11 cellular contexts compared by ENCODE assay signal in genomic region chr21:46092026-46092764, GRCh38. TPM values are rescaled to one million over a fixed set of nuclear protein-coding genes. Genes with fewer than 3 reads are reported as not detected.
DNase-seq lines count a peak whose midpoint lies in the region; ATAC-seq and TF ChIP-seq lines count a peak whose summit lies in the region.
"Had no signal": no experiment of that assay in that cellular context is flagged by ENCODE, and none has a peak within 500 bp of the region (broad histone marks: within the 10 kb centered on the region; RNA-seq: fewer than 3 reads in every experiment).

No MANE protein-coding gene starts in this region.

- no peak for TF ChIP-seq EP300 in upper lobe of left lung (IDR thresholded peaks at IDR 0.05)

- H3K4me3 Mint-ChIP-seq in activated CD4-positive, alpha-beta memory T cell treated with anti-CD3 and anti-CD28 coated beads, Interleukin-2, amount 10 ng/mL, durations not matched to agents 7 days and 5 days: no peak overlapping the region
- H3K4me3 Mint-ChIP-seq in activated CD4-positive, alpha-beta memory T cell treated with anti-CD3 and anti-CD28 coated beads for 36 hours: no peak overlapping the region
- peak overlapping the region; percentile 15 for H3K4me3 Mint-ChIP-seq in endothelial cell (ENCODE audit: unreplicated experiment)
- no peak overlapping the region for H3K4me3 Mint-ChIP-seq in activated T-helper 2 cell treated with anti-CD3 and anti-CD28 coated beads, Interferon-gamma antibody, Interleukin-2, Interleukin-4, amounts not matched to agents 10 μg/mL and 5 μg/mL and 100 μg/mL, durations not matched to agents 14 hours and 24 hours and 36 hours (ENCODE audit: low read depth)
- H3K4me3 Mint-ChIP-seq: stimulated activated naive CD8-positive, alpha-beta T cell treated with anti-CD3 and anti-CD28 coated beads, Interleukin-15, amount 100 ng/mL, for 72 hours had no signal

- no peaks in the 10 kb centered on the region for H3K36me3 ChIP-seq in mucosa of descending colon (ENCODE audit: low read depth)
- no peaks in the 10 kb centered on the region for H3K36me3 ChIP-seq in upper lobe of left lung

- peaks cover 0 to 2% (median 0%) of the 10 kb centered on the region in 4 donors for H3K27me3 ChIP-seq in upper lobe of left lung

- no peaks in the 10 kb centered on the region for H3K36me3 Mint-ChIP-seq in activated CD4-positive, alpha-beta memory T cell treated with anti-CD3 and anti-CD28 coated beads, Interleukin-2, amount 10 ng/mL, durations not matched to agents 7 days and 5 days (ENCODE audit: low read depth)
- no peaks in the 10 kb centered on the region for H3K36me3 Mint-ChIP-seq in activated CD4-positive, alpha-beta memory T cell treated with anti-CD3 and anti-CD28 coated beads for 36 hours
- peaks cover 30% of the 10 kb centered on the region for H3K36me3 Mint-ChIP-seq in endothelial cell (ENCODE audit: low read depth, unreplicated experiment)
- H3K36me3 Mint-ChIP-seq in activated T-helper 2 cell treated with anti-CD3 and anti-CD28 coated beads, Interferon-gamma antibody, Interleukin-2, Interleukin-4, amounts not matched to agents 10 μg/mL and 5 μg/mL and 100 μg/mL, durations not matched to agents 14 hours and 24 hours and 36 hours (ENCODE audit: low read depth): no peaks in the 10 kb centered on the region

- DNase-seq in activated CD4-positive, alpha-beta memory T cell treated with anti-CD3 and anti-CD28 coated beads, Interleukin-2, amount 10 ng/mL, durations not matched to agents 7 days and 5 days: peak; percentile 4
- DNase-seq in activated CD4-positive, alpha-beta memory T cell treated with anti-CD3 and anti-CD28 coated beads for 36 hours: no peak
- DNase-seq in endothelial cell (ENCODE audit: low spot score) (no peak), mucosa of descending colon (peak in 2 of 3 donors; percentile 60 to 62), upper lobe of left lung (no peak), GM13977 (ENCODE audit: low spot score) (no peak)
- no peak for DNase-seq in activated T-helper 2 cell treated with anti-CD3 and anti-CD28 coated beads, Interferon-gamma antibody, Interleukin-2, Interleukin-4, amounts not matched to agents 10 μg/mL and 5 μg/mL and 100 μg/mL, durations not matched to agents 14 hours and 24 hours and 36 hours (ENCODE audit: low spot score)
- DNase-seq: 8988T; stimulated activated naive CD8-positive, alpha-beta T cell treated with anti-CD3 and anti-CD28 coated beads, Interleukin-15, amount 100 ng/mL, for 72 hours had no signal

- TF ChIP-seq POLR2A in upper lobe of left lung (IDR thresholded peaks at IDR 0.05): no peak

- peaks cover 9% of the 10 kb centered on the region for H3K27me3 Mint-ChIP-seq in activated CD4-positive, alpha-beta memory T cell treated with anti-CD3 and anti-CD28 coated beads, Interleukin-2, amount 10 ng/mL, durations not matched to agents 7 days and 5 days
- peaks cover 2% of the 10 kb centered on the region for H3K27me3 Mint-ChIP-seq in activated CD4-positive, alpha-beta memory T cell treated with anti-CD3 and anti-CD28 coated beads for 36 hours
- H3K27me3 Mint-ChIP-seq in endothelial cell (ENCODE audit: unreplicated experiment): peaks cover 19% of the 10 kb centered on the region
- peaks cover 6% of the 10 kb centered on the region for H3K27me3 Mint-ChIP-seq in activated T-helper 2 cell treated with anti-CD3 and anti-CD28 coated beads, Interferon-gamma antibody, Interleukin-2, Interleukin-4, amounts not matched to agents 10 μg/mL and 5 μg/mL and 100 μg/mL, durations not matched to agents 14 hours and 24 hours and 36 hours (ENCODE audit: low read depth)
- H3K27me3 Mint-ChIP-seq: stimulated activated naive CD8-positive, alpha-beta T cell treated with anti-CD3 and anti-CD28 coated beads, Interleukin-15, amount 100 ng/mL, for 72 hours had no signal

- H3K9me3 ChIP-seq in mucosa of descending colon (no peaks in the 10 kb centered on the region), upper lobe of left lung (peaks cover 0 to 12% (median 0%) of the 10 kb centered on the region in 4 donors)

- CTCF ChIA-PET in activated CD4-positive, alpha-beta memory T cell treated with anti-CD3 and anti-CD28 coated beads, Interleukin-2, amount 10 ng/mL, durations not matched to agents 7 days and 5 days (lab: Charles Lee): no interaction called here
- CTCF ChIA-PET in activated CD4-positive, alpha-beta memory T cell treated with anti-CD3 and anti-CD28 coated beads for 36 hours (lab: Charles Lee): no interaction called here

- no peak overlapping the region for H3K27ac Mint-ChIP-seq in activated CD4-positive, alpha-beta memory T cell treated with anti-CD3 and anti-CD28 coated beads, Interleukin-2, amount 10 ng/mL, durations not matched to agents 7 days and 5 days
- H3K27ac Mint-ChIP-seq in activated CD4-positive, alpha-beta memory T cell treated with anti-CD3 and anti-CD28 coated beads for 36 hours: no peak overlapping the region
- no peak overlapping the region for H3K27ac Mint-ChIP-seq in endothelial cell (ENCODE audit: unreplicated experiment)
- no peak overlapping the region for H3K27ac Mint-ChIP-seq in activated T-helper 2 cell treated with anti-CD3 and anti-CD28 coated beads, Interferon-gamma antibody, Interleukin-2, Interleukin-4, amounts not matched to agents 10 μg/mL and 5 μg/mL and 100 μg/mL, durations not matched to agents 14 hours and 24 hours and 36 hours

- peaks cover 3% of the 10 kb centered on the region for H3K4me1 Mint-ChIP-seq in activated CD4-positive, alpha-beta memory T cell treated with anti-CD3 and anti-CD28 coated beads, Interleukin-2, amount 10 ng/mL, durations not matched to agents 7 days and 5 days
- H3K4me1 Mint-ChIP-seq in activated CD4-positive, alpha-beta memory T cell treated with anti-CD3 and anti-CD28 coated beads for 36 hours (ENCODE audit: low read depth): no peaks in the 10 kb centered on the region
- H3K4me1 Mint-ChIP-seq in endothelial cell (ENCODE audit: unreplicated experiment): peaks cover 8% of the 10 kb centered on the region
- H3K4me1 Mint-ChIP-seq in activated T-helper 2 cell treated with anti-CD3 and anti-CD28 coated beads, Interferon-gamma antibody, Interleukin-2, Interleukin-4, amounts not matched to agents 10 μg/mL and 5 μg/mL and 100 μg/mL, durations not matched to agents 14 hours and 24 hours and 36 hours (ENCODE audit: low read depth): no peaks in the 10 kb centered on the region
- H3K4me1 Mint-ChIP-seq: stimulated activated naive CD8-positive, alpha-beta T cell treated with anti-CD3 and anti-CD28 coated beads, Interleukin-15, amount 100 ng/mL, for 72 hours had no signal

- POLR2A ChIA-PET in activated CD4-positive, alpha-beta memory T cell treated with anti-CD3 and anti-CD28 coated beads, Interleukin-2, amount 10 ng/mL, durations not matched to agents 7 days and 5 days (lab: Charles Lee): no interaction called here
- POLR2A ChIA-PET in activated CD4-positive, alpha-beta memory T cell treated with anti-CD3 and anti-CD28 coated beads for 36 hours (lab: Charles Lee): no interaction called here

- no peak for TF ChIP-seq CTCF in endothelial cell (IDR thresholded peaks at IDR 0.05; ENCODE audit: unreplicated experiment)
- no peak for TF ChIP-seq CTCF in mucosa of descending colon (IDR thresholded peaks at IDR 0.05)
- TF ChIP-seq CTCF in upper lobe of left lung (IDR thresholded peaks at IDR 0.05): no peak
- TF ChIP-seq CTCF in GM13977 (IDR thresholded peaks at IDR 0.05; ENCODE audit: extremely low read depth, insufficient read depth, missing control alignments): no peak

- no peak overlapping the region for H3K4me3 ChIP-seq in mucosa of descending colon
- peak overlapping the region in 1 of 4 donors; percentile 18 for H3K4me3 ChIP-seq in upper lobe of left lung
- H3K4me3 ChIP-seq: GM12878 had no signal

- H3K27ac ChIP-seq in upper lobe of left lung: peak overlapping the region; percentile 50 to 83 (median 64)

- WGBS in upper lobe of left lung, 2 donors: 60 to 66% methylated on average over 17 to 23 of the region's 23 CpGs

- in situ Hi-C loops in GM13977 (cut with MboI; ENCODE audit: low pct_unique_long_range_greater_than_20kb, low sequenced_read_pairs, unreplicated experiment): no loop called here

- intact Hi-C loops in activated CD4-positive, alpha-beta memory T cell treated with anti-CD3 and anti-CD28 coated beads for 36 hours (cut with micrococcal nuclease): no loop called here
- intact Hi-C loops in mucosa of descending colon (cut with DNase I, micrococcal nuclease): no loop called here
- intact Hi-C loops in activated T-helper 2 cell treated with anti-CD3 and anti-CD28 coated beads, Interferon-gamma antibody, Interleukin-2, Interleukin-4, amounts not matched to agents 10 μg/mL and 5 μg/mL and 100 μg/mL, durations not matched to agents 14 hours and 24 hours and 36 hours (cut with micrococcal nuclease): no loop called here

- ATAC-seq in mucosa of descending colon: peak; percentile 70
- ATAC-seq in upper lobe of left lung (ENCODE audit: low FRiP score in 2 of 2): peak; percentile 74 to 92
- ATAC-seq in HG03378 (IDR thresholded peaks at IDR 0.05; ENCODE audit: unreplicated experiment): no peak
- ATAC-seq: GM12878; stimulated activated naive CD8-positive, alpha-beta T cell treated with anti-CD3 and anti-CD28 coated beads, Interleukin-15, amount 100 ng/mL, for 72 hours had no signal

- H3K4me1 ChIP-seq in mucosa of descending colon (ENCODE audit: low read depth) (no peaks in the 10 kb centered on the region), upper lobe of left lung (peaks cover 0 to 6% (median under 1%) of the 10 kb centered on the region in 4 donors)

- H3K9me3 Mint-ChIP-seq in activated CD4-positive, alpha-beta memory T cell treated with anti-CD3 and anti-CD28 coated beads, Interleukin-2, amount 10 ng/mL, durations not matched to agents 7 days and 5 days: peaks cover 24% of the 10 kb centered on the region
- peaks cover 22% of the 10 kb centered on the region for H3K9me3 Mint-ChIP-seq in activated CD4-positive, alpha-beta memory T cell treated with anti-CD3 and anti-CD28 coated beads for 36 hours
- peaks cover 20% of the 10 kb centered on the region for H3K9me3 Mint-ChIP-seq in endothelial cell (ENCODE audit: unreplicated experiment)
- peaks cover 36% of the 10 kb centered on the region for H3K9me3 Mint-ChIP-seq in activated T-helper 2 cell treated with anti-CD3 and anti-CD28 coated beads, Interferon-gamma antibody, Interleukin-2, Interleukin-4, amounts not matched to agents 10 μg/mL and 5 μg/mL and 100 μg/mL, durations not matched to agents 14 hours and 24 hours and 36 hours

RNA-seq across cellular contexts. Expression of gene COL6A2, which starts 5.7 kb away (rescaled TPM):
- 1 to 10 TPM; 1.1 to 1.6 TPM for total RNA-seq in activated CD4-positive, alpha-beta memory T cell treated with anti-CD3 and anti-CD28 coated beads, Interleukin-2, amount 10 ng/mL, durations not matched to agents 7 days and 5 days
- total RNA-seq in activated CD4-positive, alpha-beta memory T cell treated with anti-CD3 and anti-CD28 coated beads for 36 hours: 1 to 10 TPM; 4.3 to 4.8 TPM
- total RNA-seq in endothelial cell (ENCODE audit: unreplicated experiment) (378 TPM), mucosa of descending colon (100 to 1,000 TPM in 2 of 3 donors, 10 to 100 TPM in 1; 65.1 to 858 (median 191) TPM), upper lobe of left lung (100 to 1,000 TPM; 105 to 522 (median 304) TPM)
- 2.2 TPM in 2 replicates for total RNA-seq in activated T-helper 2 cell treated with anti-CD3 and anti-CD28 coated beads, Interferon-gamma antibody, Interleukin-2, Interleukin-4, amounts not matched to agents 10 μg/mL and 5 μg/mL and 100 μg/mL, durations not matched to agents 14 hours and 24 hours and 36 hours

Comparison
In these comparisons a context has a peak if more than half of its experiments do, and no peak if none do; other contexts are left out.
1. DNase-seq: peak in activated CD4-positive, alpha-beta memory T cell treated with anti-CD3 and anti-CD28 coated beads, Interleukin-2, amount 10 ng/mL, durations not matched to agents 7 days and 5 days (single experiment) and mucosa of descending colon (2 of 3); none in activated CD4-positive, alpha-beta memory T cell treated with anti-CD3 and anti-CD28 coated beads for 36 hours (single experiment), endothelial cell (single experiment), upper lobe of left lung (0 of 2), activated T-helper 2 cell treated with anti-CD3 and anti-CD28 coated beads, Interferon-gamma antibody, Interleukin-2, Interleukin-4, amounts not matched to agents 10 μg/mL and 5 μg/mL and 100 μg/mL, durations not matched to agents 14 hours and 24 hours and 36 hours (single experiment) and GM13977 (single experiment).
2. RNA of gene COL6A2, which starts 5.7 kb away (total RNA-seq): 105 to 522 TPM in upper lobe of left lung, 378 TPM in endothelial cell (single experiment) and 65.1 to 858 TPM in mucosa of descending colon; 4.3 to 4.8 TPM in activated CD4-positive, alpha-beta memory T cell treated with anti-CD3 and anti-CD28 coated beads for 36 hours, 2.2 TPM in activated T-helper 2 cell treated with anti-CD3 and anti-CD28 coated beads, Interferon-gamma antibody, Interleukin-2, Interleukin-4, amounts not matched to agents 10 μg/mL and 5 μg/mL and 100 μg/mL, durations not matched to agents 14 hours and 24 hours and 36 hours and 1.1 to 1.6 TPM in activated CD4-positive, alpha-beta memory T cell treated with anti-CD3 and anti-CD28 coated beads, Interleukin-2, amount 10 ng/mL, durations not matched to agents 7 days and 5 days; every median in the first group is over 10 times any median in the second.